8 cellular contexts compared by ENCODE assay signal in genomic region chr14:32078030-32078793, GRCh38. TPM values are rescaled to one million over a fixed set of nuclear protein-coding genes. Genes with fewer than 3 reads are reported as not detected.
DNase-seq lines count a peak whose midpoint lies in the region; ATAC-seq lines count a peak whose summit lies in the region.

No MANE protein-coding gene starts in this region.

- peaks cover 0 to 14% of the 10 kb centered on the region in 2 donors for H3K36me3 Mint-ChIP-seq in CD4-positive, alpha-beta memory T cell

- peak overlapping the region; percentile 58 for H3K4me2 ChIP-seq in neuronal stem cell (ENCODE audit: insufficient read depth, low read length, poor library complexity, severe bottlenecking)

- peak; percentile 10 for ATAC-seq in GM21447 (IDR thresholded peaks at IDR 0.05; ENCODE audit: unreplicated experiment)
- no peak for ATAC-seq in HG03565 (IDR thresholded peaks at IDR 0.05; ENCODE audit: unreplicated experiment)

- CTCF ChIA-PET in CD4-positive, alpha-beta memory T cell (lab: Charles Lee; ENCODE audit: partially characterized antibody) = interaction anchor here (0.9 to 2.1 kb wide), 6 partner anchors 31 to 175 kb away, joined by 3 to 7 read pairs (median 6); no protein-coding TSS in a partner anchor

- POLR2A ChIA-PET in CD4-positive, alpha-beta memory T cell (lab: Charles Lee; ENCODE audit: partially characterized antibody) = interaction anchor here (0.7 to 3.5 kb wide), 9 partner anchors 10 to 871 kb away, joined by 3 to 56 read pairs (median 5); partner anchors contain the start of genes HECTD1, RNU6-7 and RNU6-8

- no peak overlapping the region for H2BK12ac ChIP-seq in neuronal stem cell (ENCODE audit: low read length)

- H3K27me3 Mint-ChIP-seq in CD4-positive, alpha-beta memory T cell = peaks cover 0 to 2% of the 10 kb centered on the region in 2 donors

- H3K4me1 ChIP-seq in CD4-positive, alpha-beta memory T cell (ENCODE audit: insufficient read depth, low read length) = peaks cover 48% of the 10 kb centered on the region
- H3K4me1 ChIP-seq in neuronal stem cell (ENCODE audit: control insufficient read depth in 2 of 2, insufficient read depth in 1 of 2, low read depth in 1 of 2, low read length in 2 of 2) = peaks cover 3 to 6% of the 10 kb centered on the region in 2 donors

- DNase-seq in CD4-positive, alpha-beta memory T cell = peak; percentile 34 to 42 (median 40)
- peak; percentile 44 for DNase-seq in NCI-H2107 (lab: John Stamatoyannopoulos, UW)
- peak; percentile 18 for DNase-seq in activated effector memory CD4-positive, alpha-beta T cell treated with Interleukin-2 at 50 U/mL for 16 hours
- DNase-seq in globus pallidus (ENCODE audit: low spot score) = peak; percentile 72
- DNase-seq in neuronal stem cell (ENCODE audit: low spot score) = no peak
- DNase-seq in SKM-1 treated with dmso at 0.1 percent for 144 hours (lab: John Stamatoyannopoulos, UW; ENCODE audit: unreplicated experiment) = no peak

- H2BK120ac ChIP-seq in neuronal stem cell (ENCODE audit: low read depth, low read length) = no peak overlapping the region

- no peak overlapping the region for H3K14ac ChIP-seq in neuronal stem cell (ENCODE audit: low read length)

- no peak overlapping the region for H4K8ac ChIP-seq in neuronal stem cell (ENCODE audit: low read depth, low read length)

- H3K27me3 ChIP-seq in CD4-positive, alpha-beta memory T cell (ENCODE audit: insufficient read depth, low read length) = no peaks in the 10 kb centered on the region
- H3K27me3 ChIP-seq in neuronal stem cell (ENCODE audit: control insufficient read depth in 3 of 3, insufficient read depth in 3 of 3, low read depth in 1 of 3, low read length in 3 of 3) = peaks cover 0 to 13% (median 0%) of the 10 kb centered on the region in 3 experiments

- H3K4me1 Mint-ChIP-seq in CD4-positive, alpha-beta memory T cell = peaks cover 30 to 61% (median 42%) of the 10 kb centered on the region in 4 donors

- no peak overlapping the region for H3K23ac ChIP-seq in neuronal stem cell (ENCODE audit: low read depth, low read length, poor library complexity)

- no peaks in the 10 kb centered on the region for H3K36me3 ChIP-seq in CD4-positive, alpha-beta memory T cell (ENCODE audit: insufficient read depth, low read length)
- H3K36me3 ChIP-seq in neuronal stem cell (replicated peaks in 1 of 2; ENCODE audit: control insufficient read depth in 2 of 2, insufficient read depth in 2 of 2, low read length in 2 of 2) = no peaks in the 10 kb centered on the region

- peak overlapping the region; percentile 74 for H3K27ac ChIP-seq in CD4-positive, alpha-beta memory T cell (ENCODE audit: low read depth, low read length)
- peak overlapping the region; percentile 99 for H3K27ac ChIP-seq in neuronal stem cell (replicated peaks; ENCODE audit: low read length)

- H2AFZ ChIP-seq in neuronal stem cell (ENCODE audit: low read length) = peak overlapping the region; percentile 89

- no peak overlapping the region for H2AK5ac ChIP-seq in neuronal stem cell (ENCODE audit: low read depth, low read length)

- H2BK5ac ChIP-seq in neuronal stem cell (ENCODE audit: low read length) = peak overlapping the region; percentile 96

- H3K4me3 Mint-ChIP-seq in CD4-positive, alpha-beta memory T cell = peak overlapping the region; percentile 92 to 100 (median 99)

- no peaks in the 10 kb centered on the region for H3K9me3 Mint-ChIP-seq in CD4-positive, alpha-beta memory T cell

- no peak overlapping the region for H3K4ac ChIP-seq in neuronal stem cell (ENCODE audit: low read length)

- H4K91ac ChIP-seq in neuronal stem cell (ENCODE audit: low read depth, low read length, poor library complexity) = no peak overlapping the region

- peak overlapping the region; percentile 92 to 93 for H3K4me3 ChIP-seq in CD4-positive, alpha-beta memory T cell (ENCODE audit: low read length in 2 of 2)
- peak overlapping the region; percentile 97 to 100 for H3K4me3 ChIP-seq in neuronal stem cell (ENCODE audit: low read length in 2 of 2)

- peak overlapping the region; percentile 98 for H3K9ac ChIP-seq in neuronal stem cell (ENCODE audit: low read depth, low read length, poor library complexity)

- peak overlapping the region; percentile 99 for H3K18ac ChIP-seq in neuronal stem cell (ENCODE audit: low read length)

- H3K27ac Mint-ChIP-seq in CD4-positive, alpha-beta memory T cell = peak overlapping the region; percentile 72 to 98 (median 95)

- H3K9me3 ChIP-seq in CD4-positive, alpha-beta memory T cell (ENCODE audit: control insufficient read depth in 1 of 2, low read length in 2 of 2) = no peaks in the 10 kb centered on the region
- H3K9me3 ChIP-seq in neuronal stem cell (replicated peaks in 1 of 2; ENCODE audit: control insufficient read depth in 2 of 2, insufficient read depth in 1 of 2, low read depth in 1 of 2, low read length in 2 of 2) = no peaks in the 10 kb centered on the region

- H3K79me1 ChIP-seq in neuronal stem cell (ENCODE audit: low read depth, low read length) = peaks cover 4% of the 10 kb centered on the region

- H2BK15ac ChIP-seq in neuronal stem cell (ENCODE audit: low read length) = no peak overlapping the region

- intact Hi-C loops in CD4-positive, alpha-beta memory T cell (cut with micrococcal nuclease) = loop anchor here (1.0 to 10.0 kb wide), 8 partner anchors 8 to 1521 kb away; partner anchors contain the start of genes AP4S1, G2E3, HECTD1 and SCFD1

- no CpG with 5 or more reads among the region's 27 CpGs for WGBS in neuronal stem cell (ENCODE audit: extremely low coverage in 2 of 2, insufficient read length in 2 of 2, insufficient replicate concordance in 1 of 2), 2 donors

RNA-seq across cellular contexts. Expression of gene ARHGAP5, which starts 1.1 kb away (rescaled TPM):
- total RNA-seq in CD4-positive, alpha-beta memory T cell = 100 to 1,000 TPM; 102 to 109 TPM
- polyA plus RNA-seq in CD4-positive, alpha-beta memory T cell = 10 to 100 TPM; 28.0 to 41.6 TPM
- 49.9 TPM for polyA plus RNA-seq in neuronal stem cell (2013, experiment 1 of 2)
- polyA plus RNA-seq in neuronal stem cell (2013, experiment 2 of 2) = 53.6 TPM

Comparison
In these comparisons a context has a peak if more than half of its experiments do, and no peak if none do; other contexts are left out.
1. DNase-seq: peak in CD4-positive, alpha-beta memory T cell (5 of 5), NCI-H2107 (single experiment), activated effector memory CD4-positive, alpha-beta T cell treated with Interleukin-2 at 50 U/mL for 16 hours (single experiment) and globus pallidus (single experiment); none in neuronal stem cell (single experiment) and SKM-1 treated with dmso at 0.1 percent for 144 hours (single experiment).